14 cellular contexts compared by ENCODE assay signal in genomic region chr16:23466162-23466885, GRCh38. TPM values are rescaled to one million over a fixed set of nuclear protein-coding genes. Genes with fewer than 3 reads are reported as not detected.
DNase-seq lines count a peak whose midpoint lies in the region; ATAC-seq, FAIRE-seq and TF ChIP-seq lines count a peak whose summit lies in the region.
"Had no signal": no experiment of that assay in that cellular context is flagged by ENCODE, and none has a peak within 500 bp of the region (broad histone marks: within the 10 kb centered on the region; RNA-seq: fewer than 3 reads in every experiment).

No MANE protein-coding gene starts in this region.

- TF ChIP-seq POLR2A in H54 (IDR thresholded peaks at IDR 0.05; ENCODE audit: low read depth, low read length) (no peak), lower leg skin (IDR thresholded peaks at IDR 0.05) (no peak)

- 79 to 81% methylated on average over 4 of the region's 4 CpGs for WGBS in lower leg skin, 2 donors

- H3K4me3 ChIP-seq in AG10803 (ENCODE audit: low read length): no peak overlapping the region
- H3K4me3 ChIP-seq in lower leg skin (ENCODE audit: low read depth, poor library complexity, severe bottlenecking): no peak overlapping the region
- H3K4me3 ChIP-seq: SJCRH30, stomach had no signal

- DNase-seq in AG10803 (ENCODE audit: low read depth): peak; percentile 41
- DNase-seq in H54 (ENCODE audit: insufficient read length, low spot score): peak; percentile 60
- DNase-seq in amniotic epithelial cell (ENCODE audit: low read depth): peak; percentile 90
- peak; percentile 35 for DNase-seq in kidney glomerular epithelial cell (lab: John Stamatoyannopoulos, UW)
- DNase-seq in NOMO-1 (lab: John Stamatoyannopoulos, UW; ENCODE audit: unreplicated experiment in 2 of 2): no peak
- DNase-seq in NK-92 treated with Interleukin-12 subunit alpha and Interleukin-12 subunit beta, amount 100 ng/mL, for 24 hours (lab: John Stamatoyannopoulos, UW): no peak
- no peak for DNase-seq in lower leg skin (ENCODE audit: low spot score in 2 of 2)
- DNase-seq: activated CD4-positive, alpha-beta T cell treated with anti-CD3 and anti-CD28 coated beads, Interleukin-2, amount 10 ng/mL, durations not matched to agents 7 days and 5 days; activated naive CD4-positive, alpha-beta T cell; DMS 273 treated with DMSO at 0.1 percent for 48 hours; KBM-7; SJCRH30; stomach had no signal

- TF ChIP-seq CTCF in AG10803 (conservative IDR thresholded peaks at IDR 0.05; ENCODE audit: low read length) (no peak), lower leg skin (IDR thresholded peaks at IDR 0.05) (no peak)

- peak; percentile 15 for FAIRE-seq in H54 (lab: Jason Lieb, UNC)

- no peak for ATAC-seq in GM18861 (IDR thresholded peaks at IDR 0.05; ENCODE audit: unreplicated experiment)

- intact Hi-C loops in lower leg skin (cut with DNase I; ENCODE audit: low total_unique reads): no loop called here

RNA-seq across cellular contexts. Expression of gene COG7, which starts 13.3 kb away (rescaled TPM):
- total RNA-seq in lower leg skin: 10 to 100 TPM; 17.5 to 22.6 (median 18.0) TPM

RNA-seq across cellular contexts. Expression of gene GGA2, which starts 44.0 kb away (rescaled TPM):
- 10 to 100 TPM; 40.7 to 80.4 (median 61.4) TPM for total RNA-seq in lower leg skin

Comparison
In these comparisons a context has a peak if more than half of its experiments do, and no peak if none do; other contexts are left out.
1. DNase-seq: peak in AG10803 (single experiment), H54 (single experiment), amniotic epithelial cell (single experiment) and kidney glomerular epithelial cell (single experiment); none in NOMO-1 (0 of 2), NK-92 treated with Interleukin-12 subunit alpha and Interleukin-12 subunit beta, amount 100 ng/mL, for 24 hours (single experiment) and lower leg skin (0 of 2).